In the genomic region with DNA sequence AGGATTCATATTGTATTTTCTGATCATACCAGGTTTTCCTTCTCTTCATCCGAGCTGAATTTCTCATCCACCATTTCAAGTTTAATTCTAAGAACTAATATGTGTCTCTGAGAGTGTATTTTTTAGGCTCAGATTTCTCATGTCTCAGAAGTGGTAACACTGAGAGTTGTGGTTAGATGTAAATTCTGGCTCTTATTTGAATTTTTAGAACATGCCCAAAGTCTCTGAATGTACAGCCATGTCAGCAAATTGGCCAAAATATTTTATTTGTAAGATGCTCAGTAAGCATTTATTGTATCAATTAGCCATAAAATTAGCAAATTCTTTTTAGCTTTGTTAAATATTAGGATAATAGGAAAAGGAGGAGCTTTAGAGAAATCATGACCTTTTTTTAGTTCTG, we compare ENCODE assay signal across 14 cellular contexts. TPM values are rescaled to one million over a fixed set of nuclear protein-coding genes. Genes with fewer than 3 reads are reported as not detected.
DNase-seq lines count a peak whose midpoint lies in the region; ATAC-seq and TF ChIP-seq lines count a peak whose summit lies in the region.
"Had no signal": no experiment of that assay in that cellular context is flagged by ENCODE, and none has a peak within 500 bp of the region (broad histone marks: within the 10 kb centered on the region; RNA-seq: fewer than 3 reads in every experiment).

No MANE protein-coding gene starts in this region.

- peaks cover 28% of the 10 kb centered on the region for H3K27me3 Mint-ChIP-seq in stimulated activated naive CD8-positive, alpha-beta T cell treated with anti-CD3 and anti-CD28 coated beads, Interleukin-15, amount 100 ng/mL, for 72 hours

- H3K4me1 ChIP-seq in psoas muscle, result no peaks in the 10 kb centered on the region
- H3K4me1 ChIP-seq: pancreas had no signal

- H3K27ac ChIP-seq in psoas muscle, result no peak overlapping the region
- H3K27ac ChIP-seq: pancreas, thoracic aorta had no signal

- H3K4me3 ChIP-seq in psoas muscle, result no peak overlapping the region
- H3K4me3 ChIP-seq: pancreas, thoracic aorta had no signal

- intact Hi-C loops in psoas muscle (cut with DNase I), result no loop called here

- H3K36me3 ChIP-seq in psoas muscle (ENCODE audit: insufficient read depth in 1 of 2, low read depth in 1 of 2), result no peaks in the 10 kb centered on the region
- H3K36me3 ChIP-seq: pancreas, thoracic aorta had no signal

- peak overlapping the region; percentile 35 to 38 for H3K4me3 Mint-ChIP-seq in stimulated activated naive CD8-positive, alpha-beta T cell treated with anti-CD3 and anti-CD28 coated beads, Interleukin-15, amount 100 ng/mL, for 72 hours
- H3K4me3 Mint-ChIP-seq: activated CD4-positive, alpha-beta memory T cell treated with anti-CD3 and anti-CD28 coated beads, Interleukin-2, amount 10 ng/mL, durations not matched to agents 7 days and 5 days had no signal

- H3K27me3 ChIP-seq in psoas muscle (ENCODE audit: insufficient read depth in 3 of 3, low read length in 2 of 3), result no peaks in the 10 kb centered on the region
- H3K27me3 ChIP-seq: pancreas had no signal

- H3K9me3 Mint-ChIP-seq in stimulated activated naive CD8-positive, alpha-beta T cell treated with anti-CD3 and anti-CD28 coated beads, Interleukin-15, amount 100 ng/mL, for 72 hours, result no peaks in the 10 kb centered on the region
- H3K9me3 Mint-ChIP-seq: activated CD4-positive, alpha-beta memory T cell treated with anti-CD3 and anti-CD28 coated beads, Interleukin-2, amount 10 ng/mL, durations not matched to agents 7 days and 5 days had no signal

- TF ChIP-seq CTCF in psoas muscle (IDR thresholded peaks at IDR 0.05), result no peak

- peak overlapping the region in 1 of 2 donors; percentile 9 for H3K27ac Mint-ChIP-seq in stimulated activated naive CD8-positive, alpha-beta T cell treated with anti-CD3 and anti-CD28 coated beads, Interleukin-15, amount 100 ng/mL, for 72 hours

- ATAC-seq in stimulated activated naive CD8-positive, alpha-beta T cell treated with anti-CD3 and anti-CD28 coated beads, Interleukin-15, amount 100 ng/mL, for 72 hours, result peak; percentile 70
- no peak for ATAC-seq in stimulated activated naive CD8-positive, alpha-beta T cell treated with anti-CD3 and anti-CD28 coated beads, Interleukin-15, Interleukin-2, amounts not matched to agents 100 U/mL and 50 U/mL, for 24 hours
- ATAC-seq in GM21723 (IDR thresholded peaks at IDR 0.05; ENCODE audit: unreplicated experiment) (peak; percentile 80), HG03432 (IDR thresholded peaks at IDR 0.05; ENCODE audit: unreplicated experiment) (peak; percentile 63), psoas muscle (no peak), GM21367 (IDR thresholded peaks at IDR 0.05; ENCODE audit: unreplicated experiment) (no peak)
- ATAC-seq: pancreas had no signal

- H3K9me3 ChIP-seq in psoas muscle, result no peaks in the 10 kb centered on the region
- H3K9me3 ChIP-seq: pancreas, thoracic aorta had no signal

- no peak for DNase-seq in stimulated activated naive CD8-positive, alpha-beta T cell treated with anti-CD3 and anti-CD28 coated beads, Interleukin-15, amount 100 ng/mL, for 72 hours
- no peak for DNase-seq in stimulated activated naive CD8-positive, alpha-beta T cell treated with anti-CD3 and anti-CD28 coated beads, Interleukin-15, Interleukin-2, amounts not matched to agents 100 U/mL and 50 U/mL, for 24 hours
- DNase-seq in psoas muscle (no peak), NCI-H510A (lab: John Stamatoyannopoulos, UW) (no peak), OCI-M2 (lab: John Stamatoyannopoulos, UW; ENCODE audit: unreplicated experiment) (no peak)
- DNase-seq: DMS153, pancreas, SHP77 treated with DMSO at 0.1 percent for 48 hours had no signal

- 73 to 86% (median 84%) methylated on average over 1 of the region's 1 CpG for WGBS in psoas muscle, 3 donors

- H3K4me1 Mint-ChIP-seq in stimulated activated naive CD8-positive, alpha-beta T cell treated with anti-CD3 and anti-CD28 coated beads, Interleukin-15, amount 100 ng/mL, for 72 hours, result peaks cover 12% of the 10 kb centered on the region

RNA-seq across cellular contexts. Expression of gene SV2C, which starts 16.6 kb away (rescaled TPM):
- not detected for total RNA-seq in psoas muscle
- polyA plus RNA-seq in psoas muscle, result under 1 TPM in 2 of 3 donors, not detected in 1; under 0.01 to 0.01 TPM
- total RNA-seq: MCF 10A had no signal

Comparison
In these comparisons a context has a peak if more than half of its experiments do, and no peak if none do; other contexts are left out.
1. ATAC-seq: peak in stimulated activated naive CD8-positive, alpha-beta T cell treated with anti-CD3 and anti-CD28 coated beads, Interleukin-15, amount 100 ng/mL, for 72 hours (single experiment), GM21723 (single experiment) and HG03432 (single experiment); none in stimulated activated naive CD8-positive, alpha-beta T cell treated with anti-CD3 and anti-CD28 coated beads, Interleukin-15, Interleukin-2, amounts not matched to agents 100 U/mL and 50 U/mL, for 24 hours (single experiment), psoas muscle (0 of 4) and GM21367 (single experiment).